1 cellular context compared by ENCODE assay signal in the genomic region with DNA sequence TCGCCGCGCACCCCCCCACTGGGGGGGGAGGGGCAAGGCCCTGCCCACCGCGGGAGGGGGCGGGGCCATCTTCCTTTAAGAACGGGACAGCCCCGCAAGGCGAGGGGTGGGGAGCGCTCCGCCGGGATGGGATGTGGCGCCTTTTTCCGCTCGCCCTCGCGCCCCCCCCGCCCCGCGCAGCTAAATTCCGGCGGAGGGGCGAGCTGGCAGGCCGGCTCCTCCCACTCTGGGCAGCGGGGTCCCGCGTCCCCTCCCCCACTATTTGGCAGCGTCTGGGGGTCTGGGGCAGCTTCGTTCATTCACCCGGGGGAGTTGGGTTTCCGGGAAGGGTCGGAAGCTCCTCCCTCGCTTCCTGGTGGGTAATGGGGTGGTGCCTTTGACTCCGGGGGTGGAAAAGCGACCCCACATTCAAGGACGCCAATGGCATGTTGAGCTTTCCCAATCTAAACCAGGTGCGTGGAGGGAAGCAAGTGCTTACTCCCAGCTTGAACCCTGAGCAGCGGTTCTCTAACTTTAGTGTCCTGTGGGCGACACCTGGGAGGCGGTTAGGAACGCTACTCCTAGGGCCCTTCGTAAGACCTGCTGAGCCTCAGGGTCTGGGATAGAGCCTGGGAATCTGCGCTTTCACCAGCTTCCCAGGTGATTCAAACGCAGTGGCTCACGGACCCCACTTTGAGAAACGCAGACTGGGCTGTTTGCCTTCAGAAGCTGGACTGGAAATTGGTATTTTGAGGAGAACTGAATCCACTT.
TF ChIP-seq lines count a peak whose summit lies in the region.

No MANE protein-coding gene starts in this region.

TF ChIP-seq in HepG2, 621 proteins besides CTCF, POLR2A, EP300 and RAD21 (continued from another document and continues in another):
- TF ChIP-seq, protein P1, sequence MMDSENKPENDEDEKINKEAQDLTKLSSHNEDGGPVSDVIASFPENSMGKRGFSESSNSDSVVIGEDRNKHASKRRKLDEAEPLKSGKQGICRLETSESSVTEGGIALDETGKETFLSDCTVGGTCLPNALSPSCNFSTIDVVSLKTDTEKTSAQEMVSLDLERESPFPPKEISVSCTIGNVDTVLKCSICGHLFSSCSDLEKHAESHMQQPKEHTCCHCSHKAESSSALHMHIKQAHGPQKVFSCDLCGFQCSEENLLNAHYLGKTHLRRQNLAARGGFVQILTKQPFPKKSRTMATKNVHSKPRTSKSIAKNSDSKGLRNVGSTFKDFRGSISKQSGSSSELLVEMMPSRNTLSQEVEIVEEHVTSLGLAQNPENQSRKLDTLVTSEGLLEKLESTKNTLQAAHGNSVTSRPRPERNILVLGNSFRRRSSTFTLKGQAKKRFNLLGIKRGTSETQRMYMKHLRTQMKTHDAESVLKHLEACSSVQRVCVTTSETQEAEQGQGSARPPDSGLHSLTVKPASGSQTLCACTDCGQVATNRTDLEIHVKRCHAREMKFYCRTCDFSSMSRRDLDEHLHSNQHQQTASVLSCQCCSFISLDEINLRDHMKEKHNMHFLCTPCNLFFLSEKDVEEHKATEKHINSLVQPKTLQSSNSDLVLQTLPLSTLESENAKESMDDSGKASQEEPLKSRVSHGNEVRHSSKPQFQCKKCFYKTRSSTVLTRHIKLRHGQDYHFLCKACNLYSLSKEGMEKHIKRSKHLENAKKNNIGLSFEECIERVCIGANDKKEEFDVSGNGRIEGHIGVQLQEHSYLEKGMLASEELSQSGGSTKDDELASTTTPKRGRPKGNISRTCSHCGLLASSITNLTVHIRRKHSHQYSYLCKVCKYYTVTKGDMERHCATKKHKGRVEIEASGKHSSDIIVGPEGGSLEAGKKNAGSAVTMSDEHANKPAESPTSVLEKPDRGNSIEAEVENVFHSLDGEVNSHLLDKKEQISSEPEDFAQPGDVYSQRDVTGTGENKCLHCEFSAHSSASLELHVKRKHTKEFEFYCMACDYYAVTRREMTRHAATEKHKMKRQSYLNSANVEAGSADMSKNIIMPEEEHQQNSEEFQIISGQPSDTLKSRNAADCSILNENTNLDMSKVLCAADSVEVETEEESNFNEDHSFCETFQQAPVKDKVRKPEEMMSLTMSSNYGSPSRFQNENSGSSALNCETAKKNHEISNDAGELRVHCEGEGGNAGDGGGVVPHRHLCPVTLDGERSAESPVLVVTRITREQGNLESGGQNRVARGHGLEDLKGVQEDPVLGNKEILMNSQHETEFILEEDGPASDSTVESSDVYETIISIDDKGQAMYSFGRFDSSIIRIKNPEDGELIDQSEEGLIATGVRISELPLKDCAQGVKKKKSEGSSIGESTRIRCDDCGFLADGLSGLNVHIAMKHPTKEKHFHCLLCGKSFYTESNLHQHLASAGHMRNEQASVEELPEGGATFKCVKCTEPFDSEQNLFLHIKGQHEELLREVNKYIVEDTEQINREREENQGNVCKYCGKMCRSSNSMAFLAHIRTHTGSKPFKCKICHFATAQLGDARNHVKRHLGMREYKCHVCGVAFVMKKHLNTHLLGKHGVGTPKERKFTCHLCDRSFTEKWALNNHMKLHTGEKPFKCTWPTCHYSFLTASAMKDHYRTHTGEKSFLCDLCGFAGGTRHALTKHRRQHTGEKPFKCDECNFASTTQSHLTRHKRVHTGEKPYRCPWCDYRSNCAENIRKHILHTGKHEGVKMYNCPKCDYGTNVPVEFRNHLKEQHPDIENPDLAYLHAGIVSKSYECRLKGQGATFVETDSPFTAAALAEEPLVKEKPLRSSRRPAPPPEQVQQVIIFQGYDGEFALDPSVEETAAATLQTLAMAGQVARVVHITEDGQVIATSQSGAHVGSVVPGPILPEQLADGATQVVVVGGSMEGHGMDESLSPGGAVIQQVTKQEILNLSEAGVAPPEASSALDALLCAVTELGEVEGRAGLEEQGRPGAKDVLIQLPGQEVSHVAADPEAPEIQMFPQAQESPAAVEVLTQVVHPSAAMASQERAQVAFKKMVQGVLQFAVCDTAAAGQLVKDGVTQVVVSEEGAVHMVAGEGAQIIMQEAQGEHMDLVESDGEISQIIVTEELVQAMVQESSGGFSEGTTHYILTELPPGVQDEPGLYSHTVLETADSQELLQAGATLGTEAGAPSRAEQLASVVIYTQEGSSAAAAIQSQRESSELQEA (CRISPR knock-in tag; IDR thresholded peaks at IDR 0.05; ENCODE audit: not compliant biosample characterization), result peak; percentile 87
- TF ChIP-seq, protein P2, sequence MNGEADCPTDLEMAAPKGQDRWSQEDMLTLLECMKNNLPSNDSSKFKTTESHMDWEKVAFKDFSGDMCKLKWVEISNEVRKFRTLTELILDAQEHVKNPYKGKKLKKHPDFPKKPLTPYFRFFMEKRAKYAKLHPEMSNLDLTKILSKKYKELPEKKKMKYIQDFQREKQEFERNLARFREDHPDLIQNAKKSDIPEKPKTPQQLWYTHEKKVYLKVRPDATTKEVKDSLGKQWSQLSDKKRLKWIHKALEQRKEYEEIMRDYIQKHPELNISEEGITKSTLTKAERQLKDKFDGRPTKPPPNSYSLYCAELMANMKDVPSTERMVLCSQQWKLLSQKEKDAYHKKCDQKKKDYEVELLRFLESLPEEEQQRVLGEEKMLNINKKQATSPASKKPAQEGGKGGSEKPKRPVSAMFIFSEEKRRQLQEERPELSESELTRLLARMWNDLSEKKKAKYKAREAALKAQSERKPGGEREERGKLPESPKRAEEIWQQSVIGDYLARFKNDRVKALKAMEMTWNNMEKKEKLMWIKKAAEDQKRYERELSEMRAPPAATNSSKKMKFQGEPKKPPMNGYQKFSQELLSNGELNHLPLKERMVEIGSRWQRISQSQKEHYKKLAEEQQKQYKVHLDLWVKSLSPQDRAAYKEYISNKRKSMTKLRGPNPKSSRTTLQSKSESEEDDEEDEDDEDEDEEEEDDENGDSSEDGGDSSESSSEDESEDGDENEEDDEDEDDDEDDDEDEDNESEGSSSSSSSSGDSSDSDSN (CRISPR knock-in tag; IDR thresholded peaks at IDR 0.05), result peak; percentile 66
- TF ChIP-seq, protein P3, sequence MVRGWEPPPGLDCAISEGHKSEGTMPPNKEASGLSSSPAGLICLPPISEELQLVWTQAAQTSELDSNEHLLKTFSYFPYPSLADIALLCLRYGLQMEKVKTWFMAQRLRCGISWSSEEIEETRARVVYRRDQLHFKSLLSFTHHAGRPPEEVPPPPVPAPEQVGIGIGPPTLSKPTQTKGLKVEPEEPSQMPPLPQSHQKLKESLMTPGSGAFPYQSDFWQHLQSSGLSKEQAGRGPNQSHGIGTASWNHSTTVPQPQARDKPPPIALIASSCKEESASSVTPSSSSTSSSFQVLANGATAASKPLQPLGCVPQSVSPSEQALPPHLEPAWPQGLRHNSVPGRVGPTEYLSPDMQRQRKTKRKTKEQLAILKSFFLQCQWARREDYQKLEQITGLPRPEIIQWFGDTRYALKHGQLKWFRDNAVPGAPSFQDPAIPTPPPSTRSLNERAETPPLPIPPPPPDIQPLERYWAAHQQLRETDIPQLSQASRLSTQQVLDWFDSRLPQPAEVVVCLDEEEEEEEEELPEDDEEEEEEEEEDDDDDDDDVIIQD (CRISPR knock-in tag; IDR thresholded peaks at IDR 0.05; ENCODE audit: low read depth), result no peak
- TF ChIP-seq, protein P4, sequence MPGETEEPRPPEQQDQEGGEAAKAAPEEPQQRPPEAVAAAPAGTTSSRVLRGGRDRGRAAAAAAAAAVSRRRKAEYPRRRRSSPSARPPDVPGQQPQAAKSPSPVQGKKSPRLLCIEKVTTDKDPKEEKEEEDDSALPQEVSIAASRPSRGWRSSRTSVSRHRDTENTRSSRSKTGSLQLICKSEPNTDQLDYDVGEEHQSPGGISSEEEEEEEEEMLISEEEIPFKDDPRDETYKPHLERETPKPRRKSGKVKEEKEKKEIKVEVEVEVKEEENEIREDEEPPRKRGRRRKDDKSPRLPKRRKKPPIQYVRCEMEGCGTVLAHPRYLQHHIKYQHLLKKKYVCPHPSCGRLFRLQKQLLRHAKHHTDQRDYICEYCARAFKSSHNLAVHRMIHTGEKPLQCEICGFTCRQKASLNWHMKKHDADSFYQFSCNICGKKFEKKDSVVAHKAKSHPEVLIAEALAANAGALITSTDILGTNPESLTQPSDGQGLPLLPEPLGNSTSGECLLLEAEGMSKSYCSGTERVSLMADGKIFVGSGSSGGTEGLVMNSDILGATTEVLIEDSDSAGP (CRISPR knock-in tag; IDR thresholded peaks at IDR 0.05; ENCODE audit: borderline replicate concordance), result peak; percentile 34; the same call in 1 of the 2 replicates
- TF ChIP-seq SALL2 (CRISPR knock-in tag; IDR thresholded peaks at IDR 0.05), result peak; percentile 93
- TF ChIP-seq CBX2 (IDR thresholded peaks at IDR 0.05; ENCODE audit: low read depth, low read length), result no peak
- TF ChIP-seq CBX2 (CRISPR knock-in tag; IDR thresholded peaks at IDR 0.05; ENCODE audit: low read depth), result no peak
- TF ChIP-seq ZNF549 (CRISPR knock-in tag; IDR thresholded peaks at IDR 0.05), result no peak
- TF ChIP-seq CBFB (CRISPR knock-in tag; IDR thresholded peaks at IDR 0.05), result no peak; the same call in 1 of the 2 replicates
- TF ChIP-seq ZNF558 (CRISPR knock-in tag; IDR thresholded peaks at IDR 0.05; ENCODE audit: borderline replicate concordance), result peak; percentile 63; the same call in 1 of the 2 replicates
- TF ChIP-seq, protein P5, sequence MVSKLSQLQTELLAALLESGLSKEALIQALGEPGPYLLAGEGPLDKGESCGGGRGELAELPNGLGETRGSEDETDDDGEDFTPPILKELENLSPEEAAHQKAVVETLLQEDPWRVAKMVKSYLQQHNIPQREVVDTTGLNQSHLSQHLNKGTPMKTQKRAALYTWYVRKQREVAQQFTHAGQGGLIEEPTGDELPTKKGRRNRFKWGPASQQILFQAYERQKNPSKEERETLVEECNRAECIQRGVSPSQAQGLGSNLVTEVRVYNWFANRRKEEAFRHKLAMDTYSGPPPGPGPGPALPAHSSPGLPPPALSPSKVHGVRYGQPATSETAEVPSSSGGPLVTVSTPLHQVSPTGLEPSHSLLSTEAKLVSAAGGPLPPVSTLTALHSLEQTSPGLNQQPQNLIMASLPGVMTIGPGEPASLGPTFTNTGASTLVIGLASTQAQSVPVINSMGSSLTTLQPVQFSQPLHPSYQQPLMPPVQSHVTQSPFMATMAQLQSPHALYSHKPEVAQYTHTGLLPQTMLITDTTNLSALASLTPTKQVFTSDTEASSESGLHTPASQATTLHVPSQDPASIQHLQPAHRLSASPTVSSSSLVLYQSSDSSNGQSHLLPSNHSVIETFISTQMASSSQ (IDR thresholded peaks at IDR 0.05; ENCODE audit: low read depth), result no peak
- TF ChIP-seq, protein P5 (CRISPR knock-in tag; IDR thresholded peaks at IDR 0.05; ENCODE audit: borderline replicate concordance), result peak; percentile 78
- TF ChIP-seq ZBTB42 (CRISPR knock-in tag; IDR thresholded peaks at IDR 0.05), result 0 out of 2 replicates have a peak, but pooled peaks have one; percentile 70
- TF ChIP-seq SPEN (CRISPR knock-in tag; IDR thresholded peaks at IDR 0.05; ENCODE audit: low read depth), result peak; percentile 79; the same call in 1 of the 2 replicates
- TF ChIP-seq ERF (CRISPR knock-in tag; IDR thresholded peaks at IDR 0.05), result peak; percentile 69
- TF ChIP-seq MTA1 (CRISPR knock-in tag; IDR thresholded peaks at IDR 0.05; ENCODE audit: borderline replicate concordance), result peak; percentile 56; the same call in 1 of the 2 replicates
- no peak for TF ChIP-seq ATM (IDR thresholded peaks at IDR 0.05; ENCODE audit: borderline replicate concordance)
- no peak for TF ChIP-seq ZSCAN9 (CRISPR knock-in tag; IDR thresholded peaks at IDR 0.05; ENCODE audit: borderline replicate concordance)
- peak; percentile 37; the same call in 1 of the 2 replicates for TF ChIP-seq ZKSCAN8 (CRISPR knock-in tag; IDR thresholded peaks at IDR 0.05; ENCODE audit: borderline replicate concordance)
- peak; percentile 83 for TF ChIP-seq ZNF772 (CRISPR knock-in tag; IDR thresholded peaks at IDR 0.05)
- TF ChIP-seq, protein P6, sequence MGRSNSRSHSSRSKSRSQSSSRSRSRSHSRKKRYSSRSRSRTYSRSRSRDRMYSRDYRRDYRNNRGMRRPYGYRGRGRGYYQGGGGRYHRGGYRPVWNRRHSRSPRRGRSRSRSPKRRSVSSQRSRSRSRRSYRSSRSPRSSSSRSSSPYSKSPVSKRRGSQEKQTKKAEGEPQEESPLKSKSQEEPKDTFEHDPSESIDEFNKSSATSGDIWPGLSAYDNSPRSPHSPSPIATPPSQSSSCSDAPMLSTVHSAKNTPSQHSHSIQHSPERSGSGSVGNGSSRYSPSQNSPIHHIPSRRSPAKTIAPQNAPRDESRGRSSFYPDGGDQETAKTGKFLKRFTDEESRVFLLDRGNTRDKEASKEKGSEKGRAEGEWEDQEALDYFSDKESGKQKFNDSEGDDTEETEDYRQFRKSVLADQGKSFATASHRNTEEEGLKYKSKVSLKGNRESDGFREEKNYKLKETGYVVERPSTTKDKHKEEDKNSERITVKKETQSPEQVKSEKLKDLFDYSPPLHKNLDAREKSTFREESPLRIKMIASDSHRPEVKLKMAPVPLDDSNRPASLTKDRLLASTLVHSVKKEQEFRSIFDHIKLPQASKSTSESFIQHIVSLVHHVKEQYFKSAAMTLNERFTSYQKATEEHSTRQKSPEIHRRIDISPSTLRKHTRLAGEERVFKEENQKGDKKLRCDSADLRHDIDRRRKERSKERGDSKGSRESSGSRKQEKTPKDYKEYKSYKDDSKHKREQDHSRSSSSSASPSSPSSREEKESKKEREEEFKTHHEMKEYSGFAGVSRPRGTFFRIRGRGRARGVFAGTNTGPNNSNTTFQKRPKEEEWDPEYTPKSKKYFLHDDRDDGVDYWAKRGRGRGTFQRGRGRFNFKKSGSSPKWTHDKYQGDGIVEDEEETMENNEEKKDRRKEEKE (IDR thresholded peaks at IDR 0.05), result no peak
- peak; percentile 94 for TF ChIP-seq SRSF1 (optimal IDR thresholded peaks at IDR 0.05; ENCODE audit: low read depth, low read length)
- TF ChIP-seq ZEB1 (IDR thresholded peaks at IDR 0.05; ENCODE audit: insufficient replicate concordance, low read depth), result no peak
